27 cellular contexts compared by ENCODE assay signal in the genomic region with DNA sequence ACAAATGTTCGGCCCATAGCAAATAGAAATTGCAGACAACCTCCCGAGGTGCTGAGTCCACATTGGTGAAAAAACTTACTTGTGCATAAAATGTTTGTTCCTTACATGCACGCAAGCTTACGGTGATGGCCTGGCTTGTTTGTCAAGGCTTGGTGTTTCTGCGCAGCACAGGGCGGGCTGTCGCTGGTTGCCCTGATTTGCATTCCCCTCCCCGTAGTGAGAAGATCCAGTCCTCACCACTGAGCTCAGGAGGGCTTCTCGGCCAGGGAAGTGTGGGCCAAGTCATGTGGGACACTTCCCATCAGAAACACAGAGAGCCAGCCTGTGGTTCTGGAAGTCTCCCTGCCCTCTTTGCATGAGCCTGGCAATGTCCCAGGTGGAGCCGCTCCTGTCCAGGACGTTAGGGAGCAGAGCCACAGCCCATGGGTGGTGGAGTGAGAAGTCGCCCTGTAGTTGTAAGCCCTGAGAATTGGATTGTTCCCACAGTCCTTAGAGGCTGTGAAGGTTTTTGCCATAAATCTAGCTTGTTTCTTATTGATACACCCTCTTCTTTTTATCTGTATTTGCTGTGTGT.
"Had no signal": no experiment of that assay in that cellular context is flagged by ENCODE, and none has a peak within 500 bp of the region (broad histone marks: within the 10 kb centered on the region; RNA-seq: fewer than 3 reads in every experiment).

No MANE protein-coding gene starts in this region.

- H3K36me3 ChIP-seq: MG63, Peyer's patch, SJSA1 had no signal

- H3K4me3 Mint-ChIP-seq: activated CD8-positive, alpha-beta memory T cell treated with anti-CD3 and anti-CD28 coated beads, Interleukin-2, amount 10 ng/mL, durations not matched to agents 7 days and 5 days; activated CD8-positive, alpha-beta T cell treated with anti-CD3 and anti-CD28 coated beads, Interleukin-2, amount 10 ng/mL, durations not matched to agents 7 days and 5 days; activated naive CD4-positive, alpha-beta T cell treated with anti-CD3 and anti-CD28 coated beads, Interleukin-2, amount 50 U/mL, for 24 hours; activated T-cell treated with anti-CD3 and anti-CD28 coated beads, Interleukin-2, amount 50 U/mL, for 4 hours; activated T-helper 17 cell treated with anti-CD3 and anti-CD28 coated beads, Interleukin-2, amount 50 U/mL, for 72 hours; T-helper 2 cell treated with Interferon-gamma antibody and Interleukin-4, amounts not matched to agents 5 μg/mL and 100 μg/mL, for 36 hours; WTC11 had no signal

- H3K4me1 Mint-ChIP-seq: activated CD8-positive, alpha-beta memory T cell treated with anti-CD3 and anti-CD28 coated beads, Interleukin-2, amount 10 ng/mL, durations not matched to agents 7 days and 5 days; activated naive CD4-positive, alpha-beta T cell treated with anti-CD3 and anti-CD28 coated beads, Interleukin-2, amount 50 U/mL, for 24 hours; activated T-helper 17 cell treated with anti-CD3 and anti-CD28 coated beads, Interleukin-2, amount 50 U/mL, for 72 hours; WTC11 had no signal

- ATAC-seq: activated CD8-positive, alpha-beta memory T cell treated with anti-CD3 and anti-CD28 coated beads, Interleukin-2, amount 10 ng/mL, durations not matched to agents 7 days and 5 days; activated CD8-positive, alpha-beta T cell treated with anti-CD3 and anti-CD28 coated beads, Interleukin-2, amount 10 ng/mL, durations not matched to agents 7 days and 5 days; activated T-cell treated with anti-CD3 and anti-CD28 coated beads, Interleukin-2, amount 50 U/mL, for 4 hours; activated T-helper 17 cell treated with anti-CD3 and anti-CD28 coated beads, Interleukin-2, amount 50 U/mL, for 72 hours; SK-N-SH treated with all-trans-retinoic acid at 6 μM for 48 hours; WTC11 had no signal

- H3K27me3 ChIP-seq: MG63, Peyer's patch, SJSA1 had no signal

- H3K4me3 ChIP-seq: MG63, Peyer's patch, SJSA1 had no signal

- DNase-seq: activated CD4-positive, alpha-beta T cell treated with anti-CD3 and anti-CD28 coated beads for 48 hours; activated CD4-positive, alpha-beta T cell treated with anti-CD3 and anti-CD28 coated beads, Interleukin-2, amount 50 U/mL, for 4 hours; activated CD4-positive, CD25-positive, alpha-beta regulatory T cell treated with anti-CD3 and anti-CD28 coated beads, Interleukin-2, amount 50 U/mL, for 72 hours; activated CD8-positive, alpha-beta memory T cell treated with anti-CD3 and anti-CD28 coated beads, Interleukin-2, amount 10 ng/mL, durations not matched to agents 7 days and 5 days; activated CD8-positive, alpha-beta T cell treated with anti-CD3 and anti-CD28 coated beads, Interleukin-2, amount 10 ng/mL, durations not matched to agents 7 days and 5 days; activated gamma-delta T cell treated with Interleukin-2 at 50 U/mL for 16 hours; activated T-cell treated with anti-CD3 and anti-CD28 coated beads, Interleukin-2, amount 50 U/mL, for 4 hours; aorta; MG63; MV-4-11; NCI-H1092 treated with DMSO at 0.1 percent for 48 hours; NCI-H1417 treated with DMSO at 0.1 percent for 48 hours; NCI-H1694 treated with DMSO at 0.1 percent for 48 hours; NCI-H2029 treated with DMSO at 0.1 percent for 48 hours; NCI-H510A treated with DMSO at 0.1 percent for 48 hours; NCI-H69; NK-92 treated with Interleukin-12 subunit alpha and Interleukin-12 subunit beta, amount 100 ng/mL, for 24 hours; OCI-M1; Peyer's patch; SHP77; SW 1271 had no signal

- H3K36me3 Mint-ChIP-seq: activated CD8-positive, alpha-beta memory T cell treated with anti-CD3 and anti-CD28 coated beads, Interleukin-2, amount 10 ng/mL, durations not matched to agents 7 days and 5 days had no signal

- H3K27ac Mint-ChIP-seq: activated CD8-positive, alpha-beta memory T cell treated with anti-CD3 and anti-CD28 coated beads, Interleukin-2, amount 10 ng/mL, durations not matched to agents 7 days and 5 days; activated CD8-positive, alpha-beta T cell treated with anti-CD3 and anti-CD28 coated beads, Interleukin-2, amount 10 ng/mL, durations not matched to agents 7 days and 5 days; activated naive CD4-positive, alpha-beta T cell treated with anti-CD3 and anti-CD28 coated beads, Interleukin-2, amount 50 U/mL, for 24 hours; activated T-helper 17 cell treated with anti-CD3 and anti-CD28 coated beads, Interleukin-2, amount 50 U/mL, for 72 hours; T-helper 2 cell treated with Interferon-gamma antibody and Interleukin-4, amounts not matched to agents 5 μg/mL and 100 μg/mL, for 36 hours; WTC11 had no signal

- H3K9me3 Mint-ChIP-seq: T-helper 2 cell treated with Interferon-gamma antibody and Interleukin-4, amounts not matched to agents 5 μg/mL and 100 μg/mL, for 36 hours had no signal
